2 cellular contexts compared by ENCODE assay signal in genomic region chr11:124796312-124796711, GRCh38.
A peak's percentile ranks its signal among the peaks of the same experiment; 100 is the strongest.
TF ChIP-seq lines count a peak whose summit lies in the region.

No MANE protein-coding gene starts in this region.

TF ChIP-seq in HEK293, 187 proteins besides CTCF, POLR2A, EP300 and RAD21:
- peak; percentile 95 for TF ChIP-seq ZNF660 (tag by site-specific recombination; IDR thresholded peaks at IDR 0.05)
- TF ChIP-seq SALL2 (tag by site-specific recombination; IDR thresholded peaks at IDR 0.05; ENCODE audit: borderline replicate concordance): no peak
- TF ChIP-seq SP2 (tag by site-specific recombination; IDR thresholded peaks at IDR 0.05): no peak

TF ChIP-seq in GM12878, 131 proteins besides CTCF, POLR2A, EP300 and RAD21:
- TF ChIP-seq NFIC (IDR thresholded peaks at IDR 0.05; ENCODE audit: low read depth, low read length) (no peak), IRF5 (IDR thresholded peaks at IDR 0.05; ENCODE audit: borderline replicate concordance) (no peak), SIX5 (IDR thresholded peaks at IDR 0.05; ENCODE audit: low read depth, low read length, severe bottlenecking) (no peak), RUNX3 (IDR thresholded peaks at IDR 0.05; ENCODE audit: low read length) (no peak), FOXK2 (IDR thresholded peaks at IDR 0.05) (no peak), ZNF207 (IDR thresholded peaks at IDR 0.05; ENCODE audit: borderline replicate concordance) (no peak), USF2 (IDR thresholded peaks at IDR 0.05; ENCODE audit: borderline replicate concordance, low read depth, low read length) (no peak), TCF3 (IDR thresholded peaks at IDR 0.05; ENCODE audit: borderline replicate concordance, insufficient read depth, low read depth, low read length) (no peak), SMARCA5 (IDR thresholded peaks at IDR 0.05) (no peak), SP1 (IDR thresholded peaks at IDR 0.05; ENCODE audit: low read depth, low read length) (no peak), IKZF1 (conservative IDR thresholded peaks at IDR 0.05) (no peak), CHD2 (IDR thresholded peaks at IDR 0.05; ENCODE audit: borderline replicate concordance, low read depth, low read length) (no peak), RELB (IDR thresholded peaks at IDR 0.05; ENCODE audit: low read depth) (no peak), LARP7 (IDR thresholded peaks at IDR 0.05) (no peak), CHD1 (IDR thresholded peaks at IDR 0.05; ENCODE audit: low read depth, low read length) (no peak), MEF2A (IDR thresholded peaks at IDR 0.05; ENCODE audit: insufficient read depth, low read depth, low read length) (no peak), KDM1A (IDR thresholded peaks at IDR 0.05; ENCODE audit: borderline replicate concordance) (no peak)
